In genomic region chr10:1467450-1467849, GRCh38 we compare ENCODE assay signal across 16 cellular contexts.
A peak's percentile ranks its signal among the peaks of the same experiment; 100 is the strongest.
DNase-seq lines count a peak whose midpoint lies in the region; ATAC-seq and TF ChIP-seq lines count a peak whose summit lies in the region.
"Had no signal": no experiment of that assay in that cellular context is flagged by ENCODE, and none has a peak within 500 bp of the region (broad histone marks: within the 10 kb centered on the region; RNA-seq: fewer than 3 reads in every experiment).

No MANE protein-coding gene starts in this region.

- peaks cover 5% of the 10 kb centered on the region for H3K4me1 Mint-ChIP-seq in endothelial cell (ENCODE audit: unreplicated experiment)
- H3K4me1 Mint-ChIP-seq: CD4-positive, alpha-beta memory T cell had no signal

- peaks cover 4% of the 10 kb centered on the region for H3K27me3 Mint-ChIP-seq in endothelial cell (ENCODE audit: unreplicated experiment)

- POLR2A ChIA-PET in HEK293T (lab: Yijun Ruan, JAX): no interaction called here

- ATAC-seq in GM18873 (IDR thresholded peaks at IDR 0.05; ENCODE audit: low FRiP score, unreplicated experiment) (no peak), HG03521 (IDR thresholded peaks at IDR 0.05; ENCODE audit: unreplicated experiment) (no peak)

- peak overlapping the region; percentile 16 for H3K27ac Mint-ChIP-seq in endothelial cell (ENCODE audit: unreplicated experiment)
- H3K27ac Mint-ChIP-seq: B cell; CD4-positive, alpha-beta memory T cell had no signal

- no peaks in the 10 kb centered on the region for H3K9me3 Mint-ChIP-seq in endothelial cell (ENCODE audit: unreplicated experiment)
- H3K9me3 Mint-ChIP-seq: CD4-positive, alpha-beta memory T cell; H9 had no signal

- CTCF ChIA-PET in HEK293T (lab: Yijun Ruan, JAX): interaction anchor here (0.7 kb wide), 1 partner anchor 742 kb away, joined by 3 read pairs; no protein-coding TSS in a partner anchor

- H3K4me3 Mint-ChIP-seq in endothelial cell (ENCODE audit: unreplicated experiment): no peak overlapping the region
- H3K4me3 Mint-ChIP-seq: B cell; CD4-positive, alpha-beta memory T cell; H9 had no signal

- peaks cover 5% of the 10 kb centered on the region for H3K36me3 Mint-ChIP-seq in endothelial cell (ENCODE audit: low read depth, unreplicated experiment)
- H3K36me3 Mint-ChIP-seq: CD4-positive, alpha-beta memory T cell had no signal

- no peak for TF ChIP-seq CTCF in endothelial cell (IDR thresholded peaks at IDR 0.05; ENCODE audit: unreplicated experiment)

- DNase-seq in NCI-H2029 (lab: John Stamatoyannopoulos, UW) (peak; percentile 59), NCI-H2029 treated with DMSO at 0.1 percent for 48 hours (lab: John Stamatoyannopoulos, UW) (no peak), NCI-H1694 (lab: John Stamatoyannopoulos, UW) (peak; percentile 20), endothelial cell (ENCODE audit: low spot score) (no peak), HEK293T (ENCODE audit: extremely low spot score) (no peak)
- DNase-seq: CD4-positive, alpha-beta memory T cell; DMS53; H9; IMR-90; NCI-H524; NCI-H82; SIG-M5; T-helper 1 cell had no signal

TF ChIP-seq in HEK293T, 16 proteins besides CTCF, POLR2A, EP300 and RAD21:
- TF ChIP-seq SP1 (IDR thresholded peaks at IDR 0.05): no peak
- no peak for TF ChIP-seq NFRKB (IDR thresholded peaks at IDR 0.05)
- TF ChIP-seq ZNF384 (IDR thresholded peaks at IDR 0.05): no peak
- TF ChIP-seq FOXK2 (IDR thresholded peaks at IDR 0.05): no peak
- TF ChIP-seq TARDBP (IDR thresholded peaks at IDR 0.05): no peak
- no peak for TF ChIP-seq BHLHE40 (IDR thresholded peaks at IDR 0.05; ENCODE audit: borderline replicate concordance)
- no peak for TF ChIP-seq HDGF (IDR thresholded peaks at IDR 0.05; ENCODE audit: borderline replicate concordance)
- no peak for TF ChIP-seq PKNOX1 (IDR thresholded peaks at IDR 0.05)
- no peak for TF ChIP-seq FOXM1 (IDR thresholded peaks at IDR 0.05; ENCODE audit: borderline replicate concordance)
- TF ChIP-seq SUZ12 (IDR thresholded peaks at IDR 0.05): no peak
- no peak for TF ChIP-seq LEF1 (IDR thresholded peaks at IDR 0.05; ENCODE audit: borderline replicate concordance)
- TF ChIP-seq FOXA1 (IDR thresholded peaks at IDR 0.05): no peak
- no peak for TF ChIP-seq ELF4 (IDR thresholded peaks at IDR 0.05)
- no peak for TF ChIP-seq CTBP1 (IDR thresholded peaks at IDR 0.05; ENCODE audit: borderline replicate concordance)
- TF ChIP-seq ARNT (IDR thresholded peaks at IDR 0.05): no peak
- no peak for TF ChIP-seq L3MBTL2 (conservative IDR thresholded peaks at IDR 0.05)

Comparison
In these comparisons a context has a peak if more than half of its experiments do, and no peak if none do; other contexts are left out.
1. DNase-seq: peak in NCI-H2029 (single experiment) and NCI-H1694 (single experiment); none in NCI-H2029 treated with DMSO at 0.1 percent for 48 hours (single experiment), endothelial cell (single experiment) and HEK293T (single experiment).